In the genomic region with DNA sequence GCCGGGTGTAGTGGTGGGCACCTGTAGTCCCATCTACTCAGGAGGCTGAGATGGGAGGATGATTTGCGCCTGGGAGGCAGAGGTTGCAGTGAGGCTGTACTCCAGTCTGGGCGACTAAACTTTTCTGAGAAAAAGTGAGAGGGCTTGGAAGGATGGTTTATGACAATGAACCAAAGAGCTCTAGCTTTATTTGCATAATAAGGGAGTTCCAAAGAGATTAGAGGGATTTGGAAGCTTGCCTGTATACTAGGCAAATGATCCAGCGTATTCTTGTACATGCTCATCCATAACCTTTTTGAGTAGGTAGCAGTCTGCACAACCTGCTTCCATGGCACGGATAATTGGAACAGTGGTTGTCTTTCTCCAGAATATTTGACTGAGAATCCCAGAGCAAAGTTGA, we compare ENCODE assay signal across 26 cellular contexts.
"Had no signal": no experiment of that assay in that cellular context is flagged by ENCODE, and none has a peak within 500 bp of the region (broad histone marks: within the 10 kb centered on the region; RNA-seq: fewer than 3 reads in every experiment).

No MANE protein-coding gene starts in this region.

- H3K27me3 ChIP-seq: neural progenitor cell, ovary, right lobe of liver, sigmoid colon, suprapubic skin, testis, tibial artery, transverse colon, upper lobe of right lung, vagina had no signal

- H3K27ac ChIP-seq: neural progenitor cell, ovary, parathyroid adenoma, psoas muscle, right lobe of liver, sigmoid colon, suprapubic skin, testis, tibial artery, transverse colon, upper lobe of right lung, vagina had no signal

- DNase-seq: naive thymus-derived CD4-positive, alpha-beta T cell; natural killer cell; occipital lobe; ovary; posterior cingulate gyrus; psoas muscle; right cardiac atrium; right lobe of liver; sigmoid colon; small intestine; stimulated activated CD4-positive, alpha-beta T cell treated with anti-CD3 and anti-CD28 coated beads, Interleukin-1b, Interleukin-23, amount 100 ng/mL, for 48 hours; stimulated activated CD4-positive, alpha-beta T cell treated with anti-CD3 and anti-CD28 coated beads, Interleukin-4, amount 100 ng/mL, for 1 hour; stimulated activated CD4-positive, alpha-beta T cell treated with anti-CD3 and anti-CD28 coated beads, Interleukin-4, amount 100 ng/mL, for 4 hours; stimulated activated CD8-positive, alpha-beta memory T cell treated with anti-CD3 and anti-CD28 coated beads, Interleukin-4, amount 100 ng/mL, for 48 hours; stimulated activated naive CD4-positive, alpha-beta T cell; stimulated activated naive CD8-positive, alpha-beta T cell treated with anti-CD3 and anti-CD28 coated beads, Interleukin-15, amount 100 ng/mL, for 72 hours; stimulated activated naive CD8-positive, alpha-beta T cell treated with anti-CD3 and anti-CD28 coated beads, Interleukin-15, Interleukin-2, amounts not matched to agents 100 U/mL and 50 U/mL, for 24 hours; substantia nigra; testis; tibial artery; transverse colon; upper lobe of right lung had no signal

- H3K4me1 ChIP-seq: neural progenitor cell, parathyroid adenoma, psoas muscle, right lobe of liver, sigmoid colon, suprapubic skin, testis, tibial artery, transverse colon, upper lobe of right lung, vagina had no signal

- H3K36me3 ChIP-seq: neural progenitor cell, ovary, right lobe of liver, sigmoid colon, suprapubic skin, tibial artery, transverse colon, upper lobe of right lung, vagina had no signal

- H3K9me3 ChIP-seq: ovary, psoas muscle, right lobe of liver, testis, tibial artery, transverse colon, upper lobe of right lung, vagina had no signal

- H3K4me3 ChIP-seq: neural progenitor cell, ovary, psoas muscle, right lobe of liver, sigmoid colon, suprapubic skin, testis, tibial artery, transverse colon, upper lobe of right lung, vagina had no signal
